Comparison of ENCODE assay signal across 7 cellular contexts in the genomic region with DNA sequence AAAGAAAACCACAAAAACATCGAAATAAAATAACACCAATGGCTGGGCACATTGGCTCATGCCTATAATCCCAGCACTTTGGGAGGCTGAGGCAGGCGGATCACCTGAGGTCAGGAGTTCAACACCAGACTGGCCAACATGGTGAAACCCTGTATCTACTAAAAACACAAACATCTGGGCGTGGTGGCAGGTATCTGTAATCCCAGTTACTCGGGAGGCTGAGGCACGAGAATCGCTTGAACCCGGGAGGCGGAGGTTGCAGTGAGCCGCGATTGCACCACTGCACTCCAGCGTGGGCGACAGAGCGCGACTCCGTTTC. TPM values are rescaled to one million over a fixed set of nuclear protein-coding genes. Genes with fewer than 3 reads are reported as not detected.
DNase-seq lines count a peak whose midpoint lies in the region; ATAC-seq lines count a peak whose summit lies in the region.
"Not testable (repeated sequence)": the region's sequence is repeated elsewhere in the genome, so short reads cannot be mapped to it uniquely, and the experiment has no call there.
"Had no signal": no experiment of that assay in that cellular context is flagged by ENCODE, and none has a peak within 500 bp of the region (broad histone marks: within the 10 kb centered on the region; RNA-seq: fewer than 3 reads in every experiment).

No MANE protein-coding gene starts in this region.

- not testable (repeated sequence) for H3K4me1 ChIP-seq in CD8-positive, alpha-beta memory T cell (ENCODE audit: insufficient read depth, low read length)

- POLR2A ChIA-PET in CD8-positive, alpha-beta memory T cell (lab: Charles Lee) = not testable (repeated sequence)
- POLR2A ChIA-PET in naive thymus-derived CD8-positive, alpha-beta T cell (lab: Charles Lee) = interaction anchor here (2.3 kb wide), 1 partner anchor 12 kb away, joined by 8 read pairs; no protein-coding TSS in a partner anchor

- CTCF ChIA-PET in CD8-positive, alpha-beta memory T cell (lab: Charles Lee) = interaction anchor here (1.1 kb wide), 1 partner anchor 234 kb away, joined by 3 read pairs; no protein-coding TSS in a partner anchor

- DNase-seq in CD8-positive, alpha-beta memory T cell; T-helper 17 cell; central memory CD8-positive, alpha-beta T cell (ENCODE audit: low spot score in 2 of 2); naive thymus-derived CD8-positive, alpha-beta T cell; stimulated activated naive B cell treated with anti-CD40 and anti-IgM and Interleukin-4, amounts not matched to agents 10 μg/mL and 1 μg/mL and 100 μg/mL, for 72 hours: not testable (repeated sequence)

- peaks cover 9 to 22% of the 10 kb centered on the region in 2 donors for H3K27me3 Mint-ChIP-seq in CD8-positive, alpha-beta memory T cell
- peaks cover 25% of the 10 kb centered on the region for H3K27me3 Mint-ChIP-seq in T-helper 17 cell
- H3K27me3 Mint-ChIP-seq in activated T-helper 17 cell treated with anti-CD3 and anti-CD28 coated beads, Interleukin-2, amount 50 U/mL, for 72 hours = peaks cover 13% of the 10 kb centered on the region
- peaks cover 31% of the 10 kb centered on the region for H3K27me3 Mint-ChIP-seq in central memory CD8-positive, alpha-beta T cell
- peaks cover 0 to 31% (median 9%) of the 10 kb centered on the region in 5 donors for H3K27me3 Mint-ChIP-seq in naive thymus-derived CD8-positive, alpha-beta T cell
- H3K27me3 Mint-ChIP-seq in stimulated activated naive B cell treated with anti-CD40 and anti-IgM and Interleukin-4, amounts not matched to agents 10 μg/mL and 1 μg/mL and 100 μg/mL, for 72 hours = peaks cover 21 to 41% of the 10 kb centered on the region in 2 donors

- H3K36me3 ChIP-seq in CD8-positive, alpha-beta memory T cell (ENCODE audit: insufficient read depth, low read length) = not testable (repeated sequence)

- not testable (repeated sequence) for H3K9me3 ChIP-seq in CD8-positive, alpha-beta memory T cell (ENCODE audit: low read length); T-helper 17 cell (ENCODE audit: control insufficient read depth, low read length, poor library complexity, severe bottlenecking)

- not testable (repeated sequence) for H3K27ac ChIP-seq in CD8-positive, alpha-beta memory T cell (ENCODE audit: low read depth, low read length)

- not testable (repeated sequence) for H3K36me3 Mint-ChIP-seq in CD8-positive, alpha-beta memory T cell; T-helper 17 cell (ENCODE audit: low read depth); central memory CD8-positive, alpha-beta T cell (ENCODE audit: insufficient read depth); naive thymus-derived CD8-positive, alpha-beta T cell
- peaks cover 30% of the 10 kb centered on the region for H3K36me3 Mint-ChIP-seq in activated T-helper 17 cell treated with anti-CD3 and anti-CD28 coated beads, Interleukin-2, amount 50 U/mL, for 72 hours (ENCODE audit: low read depth)
- peaks cover 28 to 32% of the 10 kb centered on the region in 2 donors for H3K36me3 Mint-ChIP-seq in stimulated activated naive B cell treated with anti-CD40 and anti-IgM and Interleukin-4, amounts not matched to agents 10 μg/mL and 1 μg/mL and 100 μg/mL, for 72 hours

- H3K27ac Mint-ChIP-seq in CD8-positive, alpha-beta memory T cell; T-helper 17 cell; activated T-helper 17 cell treated with anti-CD3 and anti-CD28 coated beads, Interleukin-2, amount 50 U/mL, for 72 hours; central memory CD8-positive, alpha-beta T cell (ENCODE audit: low read depth); naive thymus-derived CD8-positive, alpha-beta T cell; stimulated activated naive B cell treated with anti-CD40 and anti-IgM and Interleukin-4, amounts not matched to agents 10 μg/mL and 1 μg/mL and 100 μg/mL, for 72 hours: not testable (repeated sequence)

- peaks cover 21% of the 10 kb centered on the region for H3K27me3 ChIP-seq in CD8-positive, alpha-beta memory T cell (ENCODE audit: insufficient read depth, low read length, poor library complexity, severe bottlenecking)

- ATAC-seq in T-helper 17 cell; activated T-helper 17 cell treated with anti-CD3 and anti-CD28 coated beads, Interleukin-2, amount 50 U/mL, for 72 hours (replicated peaks); central memory CD8-positive, alpha-beta T cell (replicated peaks; ENCODE audit: extremely low read depth, poor library complexity, severe bottlenecking); naive thymus-derived CD8-positive, alpha-beta T cell; stimulated activated naive B cell treated with anti-CD40 and anti-IgM and Interleukin-4, amounts not matched to agents 10 μg/mL and 1 μg/mL and 100 μg/mL, for 72 hours (replicated peaks): not testable (repeated sequence)

- peaks cover 0 to 14% (median 2%) of the 10 kb centered on the region in 3 donors for H3K4me1 Mint-ChIP-seq in CD8-positive, alpha-beta memory T cell
- H3K4me1 Mint-ChIP-seq in T-helper 17 cell; activated T-helper 17 cell treated with anti-CD3 and anti-CD28 coated beads, Interleukin-2, amount 50 U/mL, for 72 hours; central memory CD8-positive, alpha-beta T cell: not testable (repeated sequence)
- H3K4me1 Mint-ChIP-seq in naive thymus-derived CD8-positive, alpha-beta T cell = peaks cover 8 to 22% (median 17%) of the 10 kb centered on the region in 4 donors
- H3K4me1 Mint-ChIP-seq in stimulated activated naive B cell treated with anti-CD40 and anti-IgM and Interleukin-4, amounts not matched to agents 10 μg/mL and 1 μg/mL and 100 μg/mL, for 72 hours = peaks cover 25 to 44% of the 10 kb centered on the region in 2 donors

- H3K4me3 Mint-ChIP-seq in CD8-positive, alpha-beta memory T cell = peak overlapping the region in 4 of 7 donors; percentile 18 to 90 (median 22)
- peak overlapping the region; percentile 39 for H3K4me3 Mint-ChIP-seq in T-helper 17 cell
- H3K4me3 Mint-ChIP-seq in activated T-helper 17 cell treated with anti-CD3 and anti-CD28 coated beads, Interleukin-2, amount 50 U/mL, for 72 hours = peak overlapping the region; percentile 68
- H3K4me3 Mint-ChIP-seq in central memory CD8-positive, alpha-beta T cell = peak overlapping the region; percentile 74
- peak overlapping the region in 7 of 10 donors; percentile 12 to 79 (median 32) for H3K4me3 Mint-ChIP-seq in naive thymus-derived CD8-positive, alpha-beta T cell
- peak overlapping the region; percentile 39 to 92 for H3K4me3 Mint-ChIP-seq in stimulated activated naive B cell treated with anti-CD40 and anti-IgM and Interleukin-4, amounts not matched to agents 10 μg/mL and 1 μg/mL and 100 μg/mL, for 72 hours

- not testable (repeated sequence) for H3K4me3 ChIP-seq in CD8-positive, alpha-beta memory T cell (ENCODE audit: low read length)

- not testable (repeated sequence) for H3K9me3 Mint-ChIP-seq in CD8-positive, alpha-beta memory T cell; activated T-helper 17 cell treated with anti-CD3 and anti-CD28 coated beads, Interleukin-2, amount 50 U/mL, for 72 hours; central memory CD8-positive, alpha-beta T cell; naive thymus-derived CD8-positive, alpha-beta T cell; stimulated activated naive B cell treated with anti-CD40 and anti-IgM and Interleukin-4, amounts not matched to agents 10 μg/mL and 1 μg/mL and 100 μg/mL, for 72 hours

RNA-seq across cellular contexts. Expression of gene RNF223, which starts 16.4 kb away (rescaled TPM):
- not detected for total RNA-seq in CD8-positive, alpha-beta memory T cell
- polyA plus RNA-seq in CD8-positive, alpha-beta memory T cell = not detected
- total RNA-seq in T-helper 17 cell = not detected
- total RNA-seq in activated T-helper 17 cell treated with anti-CD3 and anti-CD28 coated beads, Interleukin-2, amount 50 U/mL, for 72 hours = not detected
- total RNA-seq in naive thymus-derived CD8-positive, alpha-beta T cell = not detected
- polyA plus RNA-seq in naive thymus-derived CD8-positive, alpha-beta T cell = not detected
- total RNA-seq: A673 had no signal

RNA-seq across cellular contexts. Expression of gene AGRN, which starts 37.8 kb away (rescaled TPM):
- total RNA-seq in CD8-positive, alpha-beta memory T cell = 1 to 10 TPM; 7.1 to 8.0 TPM
- not detected for polyA plus RNA-seq in CD8-positive, alpha-beta memory T cell
- total RNA-seq in T-helper 17 cell = 1 to 10 TPM; 1.2 to 1.4 TPM
- 10 to 100 TPM; 12.1 to 87.6 TPM for total RNA-seq in activated T-helper 17 cell treated with anti-CD3 and anti-CD28 coated beads, Interleukin-2, amount 50 U/mL, for 72 hours
- total RNA-seq in naive thymus-derived CD8-positive, alpha-beta T cell = 1 to 10 TPM; 6.2 to 6.4 TPM
- under 1 TPM; 0.15 to 0.71 (median 0.47) TPM for polyA plus RNA-seq in naive thymus-derived CD8-positive, alpha-beta T cell

RNA-seq across cellular contexts. Expression of gene ISG15, which starts 44.4 kb away (rescaled TPM):
- 10 to 100 TPM; 16.9 to 20.4 TPM for total RNA-seq in CD8-positive, alpha-beta memory T cell
- 250 TPM for polyA plus RNA-seq in CD8-positive, alpha-beta memory T cell
- 10 to 100 TPM; 19.5 to 52.1 TPM for total RNA-seq in T-helper 17 cell
- 10 to 100 TPM; 13.5 to 36.5 TPM for total RNA-seq in activated T-helper 17 cell treated with anti-CD3 and anti-CD28 coated beads, Interleukin-2, amount 50 U/mL, for 72 hours
- total RNA-seq in naive thymus-derived CD8-positive, alpha-beta T cell = 10 to 100 TPM; 30.3 to 30.7 TPM
- 100 to 1,000 TPM; 133 to 220 (median 217) TPM for polyA plus RNA-seq in naive thymus-derived CD8-positive, alpha-beta T cell

RNA-seq across cellular contexts. Expression of gene HES4, which starts 57.8 kb away (rescaled TPM):
- under 1 TPM; 0.24 to 0.62 TPM for total RNA-seq in CD8-positive, alpha-beta memory T cell
- polyA plus RNA-seq in CD8-positive, alpha-beta memory T cell = not detected
- total RNA-seq in T-helper 17 cell = 10 to 100 TPM in 1 of 2 donors, 1 to 10 TPM in 1; 9.6 to 10.5 TPM
- 1 to 10 TPM in 1 of 2 donors, not detected in 1; 2.5 TPM for total RNA-seq in activated T-helper 17 cell treated with anti-CD3 and anti-CD28 coated beads, Interleukin-2, amount 50 U/mL, for 72 hours
- total RNA-seq in naive thymus-derived CD8-positive, alpha-beta T cell = not detected
- under 1 TPM in 1 of 3 donors, not detected in 2; 0.85 TPM for polyA plus RNA-seq in naive thymus-derived CD8-positive, alpha-beta T cell

RNA-seq across cellular contexts. Expression of gene C1orf159, which starts 58.2 kb away (rescaled TPM):
- 10 to 100 TPM; 18.7 to 20.8 TPM for total RNA-seq in CD8-positive, alpha-beta memory T cell
- polyA plus RNA-seq in CD8-positive, alpha-beta memory T cell = 7.9 TPM
- total RNA-seq in T-helper 17 cell = 10 to 100 TPM; 13.4 to 17.1 TPM
- 10 to 100 TPM; 15.7 to 18.8 TPM for total RNA-seq in activated T-helper 17 cell treated with anti-CD3 and anti-CD28 coated beads, Interleukin-2, amount 50 U/mL, for 72 hours
- total RNA-seq in naive thymus-derived CD8-positive, alpha-beta T cell = 10 to 100 TPM; 24.9 to 26.5 TPM
- 10 to 100 TPM in 1 of 3 donors, 1 to 10 TPM in 2; 3.2 to 10.7 (median 6.2) TPM for polyA plus RNA-seq in naive thymus-derived CD8-positive, alpha-beta T cell

Comparison
In these comparisons a context has a peak if more than half of its experiments do, and no peak if none do; other contexts are left out.
1. H3K4me3 Mint-ChIP-seq: peak in every context shown above with its lines; median percentile 74 in central memory CD8-positive, alpha-beta T cell; 68 in activated T-helper 17 cell treated with anti-CD3 and anti-CD28 coated beads, Interleukin-2, amount 50 U/mL, for 72 hours; 66 in stimulated activated naive B cell treated with anti-CD40 and anti-IgM and Interleukin-4, amounts not matched to agents 10 μg/mL and 1 μg/mL and 100 μg/mL, for 72 hours; 39 in T-helper 17 cell; 32 in naive thymus-derived CD8-positive, alpha-beta T cell; 22 in CD8-positive, alpha-beta memory T cell.